27 cellular contexts compared by ENCODE assay signal in genomic region chr3:76610150-76610549, GRCh38.
"Had no signal": no experiment of that assay in that cellular context is flagged by ENCODE, and none has a peak within 500 bp of the region (broad histone marks: within the 10 kb centered on the region; RNA-seq: fewer than 3 reads in every experiment).

No MANE protein-coding gene starts in this region.

- H3K36me3 ChIP-seq: neural progenitor cell, neutrophil, pancreas, prostate gland, right atrium auricular region, right lobe of liver, sigmoid colon, stomach, thoracic aorta, thyroid gland, tibial nerve, upper lobe of left lung, vagina had no signal

- H3K27me3 ChIP-seq: neural progenitor cell, neutrophil, pancreas, right atrium auricular region, right lobe of liver, sigmoid colon, stomach, thyroid gland, tibial nerve, upper lobe of left lung, vagina had no signal

- H3K4me3 ChIP-seq: neural progenitor cell, pancreas, prostate gland, right atrium auricular region, right lobe of liver, sigmoid colon, stomach, thoracic aorta, thyroid gland, tibial nerve, upper lobe of left lung, vagina had no signal

- DNase-seq: naive thymus-derived CD4-positive, alpha-beta T cell; natural killer cell; nucleus accumbens; retina; right lobe of liver; small intestine; stimulated activated CD4-positive, alpha-beta T cell treated with anti-CD3 and anti-CD28 coated beads, Interleukin-15, amount 100 ng/mL, for 24 hours; stimulated activated CD4-positive, alpha-beta T cell treated with anti-CD3 and anti-CD28 coated beads, Interleukin-2, amount 100 ng/mL, for 24 hours; stimulated activated CD4-positive, alpha-beta T cell treated with anti-CD3 and anti-CD28 coated beads, Interleukin-2, amount 100 ng/mL, for 48 hours; stimulated activated CD4-positive, alpha-beta T cell treated with anti-CD3 and anti-CD28 coated beads, Interleukin-4, amount 100 ng/mL, for 24 hours; stimulated activated naive B cell treated with anti-CD40 and anti-IgM and Interleukin-4, amounts not matched to agents 10 μg/mL and 1 μg/mL and 100 μg/mL, for 72 hours; stimulated activated naive CD4-positive, alpha-beta T cell treated with Interleukin-2 at 50 U/mL for 16 hours; stomach; thyroid gland; trophoblast cell had no signal

- H3K4me1 ChIP-seq: neural progenitor cell, pancreas, prostate gland, right atrium auricular region, right lobe of liver, sigmoid colon, stomach, thyroid gland, tibial nerve, upper lobe of left lung, vagina had no signal

- H3K9ac ChIP-seq: neural progenitor cell had no signal

- H3K27ac ChIP-seq: neural progenitor cell, neutrophil, pancreas, prostate gland, right atrium auricular region, right lobe of liver, sigmoid colon, stomach, thoracic aorta, thyroid gland, tibial nerve, upper lobe of left lung, vagina had no signal

- H3K9me3 ChIP-seq: neutrophil, pancreas, prostate gland, right atrium auricular region, right lobe of liver, sigmoid colon, thoracic aorta, thyroid gland, vagina had no signal

- ATAC-seq: naive thymus-derived CD4-positive, alpha-beta T cell; natural killer cell; pancreas; stimulated activated effector memory CD8-positive, alpha-beta T cell treated with anti-CD3 and anti-CD28 coated beads, Interleukin-12 subunit alpha, Interleukin-12 subunit beta, amount 100 ng/mL, for 72 hours; stimulated activated naive B cell treated with anti-CD40 and anti-IgM and Interleukin-4, amounts not matched to agents 10 μg/mL and 1 μg/mL and 100 μg/mL, for 72 hours had no signal

- FAIRE-seq: pancreas, small intestine, urothelium cell line had no signal
